In genomic region chr9:124834586-124834985, GRCh38 we compare ENCODE assay signal across 9 cellular contexts. TPM values are rescaled to one million over a fixed set of nuclear protein-coding genes. Genes with fewer than 3 reads are reported as not detected.
DNase-seq lines count a peak whose midpoint lies in the region; TF ChIP-seq lines count a peak whose summit lies in the region.
"Had no signal": no experiment of that assay in that cellular context is flagged by ENCODE, and none has a peak within 500 bp of the region (broad histone marks: within the 10 kb centered on the region; RNA-seq: fewer than 3 reads in every experiment).

No MANE protein-coding gene starts in this region.

- H3K9ac ChIP-seq in skeletal muscle tissue (ENCODE audit: low read depth in 1 of 3, low read length in 3 of 3): peak overlapping the region; percentile 47 to 86 (median 51)

- peak overlapping the region; percentile 11; the same call in 1 of the 2 replicates for H3K27ac Mint-ChIP-seq in HFFc6
- H3K27ac Mint-ChIP-seq in CD8-positive, alpha-beta memory T cell: no peak overlapping the region

- no peaks in the 10 kb centered on the region for H3K9me3 Mint-ChIP-seq in HFFc6
- peaks cover 0 to 2% (median 0%) of the 10 kb centered on the region in 5 donors for H3K9me3 Mint-ChIP-seq in CD8-positive, alpha-beta memory T cell

- H3K4me3 ChIP-seq in skeletal muscle tissue (ENCODE audit: low read length in 3 of 3): peak overlapping the region in 1 of 3 donors; percentile 65
- no peak overlapping the region for H3K4me3 ChIP-seq in CD8-positive, alpha-beta memory T cell (ENCODE audit: low read length)

- H3K27me3 Mint-ChIP-seq in HFFc6 (ENCODE audit: insufficient read depth): peaks cover 10% of the 10 kb centered on the region
- H3K27me3 Mint-ChIP-seq in CD8-positive, alpha-beta memory T cell: peaks cover 7 to 28% of the 10 kb centered on the region in 2 donors

- TF ChIP-seq CTCF in HFFc6 (IDR thresholded peaks at IDR 0.05): no peak

- DNase-seq in HFFc6: peak; percentile 45
- peak; percentile 82 for DNase-seq in RPMI7951 (ENCODE audit: low read depth)
- peak; percentile 87 for DNase-seq in glomerular visceral epithelial cell (ENCODE audit: extremely low spot score)
- no peak for DNase-seq in CD8-positive, alpha-beta memory T cell
- DNase-seq in D341Med (ENCODE audit: low spot score): no peak
- no peak for DNase-seq in NCI-H510A treated with DMSO at 0.1 percent for 48 hours (lab: John Stamatoyannopoulos, UW)
- DNase-seq: activated CD4-positive, CD25-positive, alpha-beta regulatory T cell treated with anti-CD3 and anti-CD28 coated beads, Interleukin-2, amount 50 U/mL, for 72 hours had no signal

- POLR2A ChIA-PET in CD8-positive, alpha-beta memory T cell (lab: Charles Lee): no interaction called here

- no peaks in the 10 kb centered on the region for H3K36me3 ChIP-seq in skeletal muscle tissue (ENCODE audit: control insufficient read depth in 3 of 3, insufficient read depth in 3 of 3, low read length in 3 of 3)
- H3K36me3 ChIP-seq in CD8-positive, alpha-beta memory T cell (ENCODE audit: insufficient read depth, low read length): no peaks in the 10 kb centered on the region
- H3K36me3 ChIP-seq: brain microvascular endothelial cell had no signal

- H3K9me3 ChIP-seq in skeletal muscle tissue (ENCODE audit: control insufficient read depth in 3 of 3, low read length in 3 of 3): no peaks in the 10 kb centered on the region
- H3K9me3 ChIP-seq in CD8-positive, alpha-beta memory T cell (ENCODE audit: low read length): no peaks in the 10 kb centered on the region

- no peak overlapping the region for H3K4me3 Mint-ChIP-seq in HFFc6
- no peak overlapping the region for H3K4me3 Mint-ChIP-seq in CD8-positive, alpha-beta memory T cell

- H3K36me3 Mint-ChIP-seq in HFFc6 (ENCODE audit: low read depth): no peaks in the 10 kb centered on the region
- H3K36me3 Mint-ChIP-seq in CD8-positive, alpha-beta memory T cell: no peaks in the 10 kb centered on the region

- no peaks in the 10 kb centered on the region for H3K27me3 ChIP-seq in skeletal muscle tissue (ENCODE audit: control insufficient read depth in 3 of 3, insufficient read depth in 3 of 3, low read length in 3 of 3)
- no peaks in the 10 kb centered on the region for H3K27me3 ChIP-seq in CD8-positive, alpha-beta memory T cell (ENCODE audit: insufficient read depth, low read length, poor library complexity, severe bottlenecking)
- H3K27me3 ChIP-seq: brain microvascular endothelial cell had no signal

- peak overlapping the region; percentile 61 for H3K27ac ChIP-seq in skeletal muscle tissue (ENCODE audit: low read depth, low read length)
- H3K27ac ChIP-seq in CD8-positive, alpha-beta memory T cell (ENCODE audit: low read depth, low read length): no peak overlapping the region
- H3K27ac ChIP-seq: brain microvascular endothelial cell had no signal

- CTCF ChIA-PET in CD8-positive, alpha-beta memory T cell (lab: Charles Lee): no interaction called here

- peaks cover 25 to 39% (median 38%) of the 10 kb centered on the region in 3 donors for H3K4me1 ChIP-seq in skeletal muscle tissue (ENCODE audit: control insufficient read depth in 3 of 3, insufficient read depth in 3 of 3, low read length in 3 of 3)
- no peaks in the 10 kb centered on the region for H3K4me1 ChIP-seq in CD8-positive, alpha-beta memory T cell (ENCODE audit: insufficient read depth, low read length)

- peaks cover 18% of the 10 kb centered on the region for H3K4me1 Mint-ChIP-seq in HFFc6 (ENCODE audit: low read depth)
- H3K4me1 Mint-ChIP-seq in CD8-positive, alpha-beta memory T cell: no peaks in the 10 kb centered on the region

RNA-seq across cellular contexts. Expression of gene WDR38, which starts 18.7 kb away (rescaled TPM):
- total RNA-seq in HFFc6 (2021; fragmentation: NEBNext Ultra II Directional; extraction: Animal tissue kit (Norgen Biotek cat#: 25700)): not detected
- total RNA-seq in RPMI7951 (2014; rRNA removed; shearing (Covaris generic)): 0.12 and 0.20 TPM in 2 replicates
- not detected for total RNA-seq in skeletal muscle tissue
- total RNA-seq in CD8-positive, alpha-beta memory T cell: not detected
- not detected for polyA plus RNA-seq in CD8-positive, alpha-beta memory T cell

RNA-seq across cellular contexts. Expression of gene RPL35, which starts 27.2 kb away (rescaled TPM):
- total RNA-seq in HFFc6 (2021; fragmentation: NEBNext Ultra II Directional; extraction: Animal tissue kit (Norgen Biotek cat#: 25700)): 1,000 to 10,000 TPM; 1,470 to 1,706 (median 1,550) TPM
- 2,253 and 2,890 TPM in 2 replicates for total RNA-seq in RPMI7951 (2014; rRNA removed; shearing (Covaris generic))
- 2,732 TPM for total RNA-seq in skeletal muscle tissue
- 1,000 to 10,000 TPM; 2,023 to 2,058 TPM for total RNA-seq in CD8-positive, alpha-beta memory T cell
- polyA plus RNA-seq in CD8-positive, alpha-beta memory T cell: 1,829 TPM

RNA-seq across cellular contexts. Expression of gene ARPC5L, which starts 27.3 kb away (rescaled TPM):
- 10 to 100 TPM; 39.0 to 55.9 (median 44.7) TPM for total RNA-seq in HFFc6 (2021; fragmentation: NEBNext Ultra II Directional; extraction: Animal tissue kit (Norgen Biotek cat#: 25700))
- total RNA-seq in RPMI7951 (2014; rRNA removed; shearing (Covaris generic)): 21.0 and 33.8 TPM in 2 replicates
- total RNA-seq in skeletal muscle tissue: 7.3 TPM
- 100 to 1,000 TPM; 116 to 120 TPM for total RNA-seq in CD8-positive, alpha-beta memory T cell
- polyA plus RNA-seq in CD8-positive, alpha-beta memory T cell: 118 TPM

RNA-seq across cellular contexts. Expression of gene OLFML2A, which starts 57.7 kb away (rescaled TPM):
- total RNA-seq in HFFc6 (2021; fragmentation: NEBNext Ultra II Directional; extraction: Animal tissue kit (Norgen Biotek cat#: 25700)): under 1 TPM; 0.30 to 0.88 (median 0.36) TPM
- total RNA-seq in RPMI7951 (2014; rRNA removed; shearing (Covaris generic)): 31.2 and 43.6 TPM in 2 replicates
- total RNA-seq in skeletal muscle tissue: 65.8 TPM
- not detected for total RNA-seq in CD8-positive, alpha-beta memory T cell
- polyA plus RNA-seq in CD8-positive, alpha-beta memory T cell: not detected

Comparison
In these comparisons a context has a peak if more than half of its experiments do, and no peak if none do; other contexts are left out.
1. DNase-seq: peak in HFFc6 (single experiment), RPMI7951 (single experiment) and glomerular visceral epithelial cell (single experiment); none in CD8-positive, alpha-beta memory T cell (0 of 5), D341Med (single experiment) and NCI-H510A treated with DMSO at 0.1 percent for 48 hours (single experiment).